ENCODE assay signal across 14 cellular contexts in genomic region chr3:177842743-177843734, GRCh38.
"Had no signal": no experiment of that assay in that cellular context is flagged by ENCODE, and none has a peak within 500 bp of the region (broad histone marks: within the 10 kb centered on the region; RNA-seq: fewer than 3 reads in every experiment).

No MANE protein-coding gene starts in this region.

- H3K27ac ChIP-seq: cardiac muscle cell, gastrocnemius medialis, psoas muscle, sigmoid colon had no signal

- H3K9me3 ChIP-seq: gastrocnemius medialis, psoas muscle, sigmoid colon had no signal

- H3K27me3 ChIP-seq: cardiac muscle cell, gastrocnemius medialis, sigmoid colon had no signal

- H3K36me3 ChIP-seq: cardiac muscle cell, gastrocnemius medialis, sigmoid colon had no signal

- H3K4me3 ChIP-seq: cardiac muscle cell, gastrocnemius medialis, psoas muscle, sigmoid colon had no signal

- H3K4me1 ChIP-seq: gastrocnemius medialis, psoas muscle, sigmoid colon had no signal

- DNase-seq: activated CD4-positive, alpha-beta T cell treated with anti-CD3 and anti-CD28 coated beads, Interleukin-2, amount 50 U/mL, for 48 hours; activated CD4-positive, CD25-positive, alpha-beta regulatory T cell; activated naive CD4-positive, alpha-beta T cell; activated T-cell treated with anti-CD3 and anti-CD28 coated beads, Interleukin-2, amount 50 U/mL, for 4 hours; effector CD4-positive, alpha-beta T cell; gastrocnemius medialis; nephron progenitor cell; psoas muscle; sigmoid colon; stimulated activated CD4-positive, alpha-beta T cell treated with anti-CD3 and anti-CD28 coated beads, Interleukin-2, amount 100 ng/mL, for 24 hours; stimulated activated naive CD4-positive, alpha-beta T cell treated with Interleukin-2 at 50 U/mL for 16 hours had no signal

- FAIRE-seq: colon, TTC549 had no signal

- ATAC-seq: gastrocnemius medialis, psoas muscle had no signal
